In genomic region chr14:63770187-63770807, GRCh38 we compare ENCODE assay signal across 8 cellular contexts. TPM values are rescaled to one million over a fixed set of nuclear protein-coding genes. Genes with fewer than 3 reads are reported as not detected.
A peak's percentile ranks its signal among the peaks of the same experiment; 100 is the strongest.
DNase-seq lines count a peak whose midpoint lies in the region; ATAC-seq and TF ChIP-seq lines count a peak whose summit lies in the region.

No MANE protein-coding gene starts in this region.

- no peaks in the 10 kb centered on the region for H3K27me3 ChIP-seq in gastrocnemius medialis

- ATAC-seq in gastrocnemius medialis: no peak

- no peak overlapping the region for H3K27ac Mint-ChIP-seq in activated T-helper 2 cell treated with anti-CD3 and anti-CD28 coated beads, Interferon-gamma antibody, Interleukin-2, Interleukin-4, amounts not matched to agents 10 μg/mL and 5 μg/mL and 100 μg/mL, durations not matched to agents 14 hours and 24 hours and 36 hours

- no peak overlapping the region for H3K27ac ChIP-seq in OCI-LY7 (ENCODE audit: low read depth, low read length, poor library complexity, severe bottlenecking)
- no peak overlapping the region for H3K27ac ChIP-seq in gastrocnemius medialis

- H3K27me3 Mint-ChIP-seq in activated T-helper 2 cell treated with anti-CD3 and anti-CD28 coated beads, Interferon-gamma antibody, Interleukin-2, Interleukin-4, amounts not matched to agents 10 μg/mL and 5 μg/mL and 100 μg/mL, durations not matched to agents 14 hours and 24 hours and 36 hours (ENCODE audit: low read depth): no peaks in the 10 kb centered on the region

- H3K9me3 Mint-ChIP-seq in activated T-helper 2 cell treated with anti-CD3 and anti-CD28 coated beads, Interferon-gamma antibody, Interleukin-2, Interleukin-4, amounts not matched to agents 10 μg/mL and 5 μg/mL and 100 μg/mL, durations not matched to agents 14 hours and 24 hours and 36 hours: no peaks in the 10 kb centered on the region

- intact Hi-C loops in OCI-LY7 (cut with micrococcal nuclease; ENCODE audit: unreplicated experiment) (loop anchor here (1.0 to 2.0 kb wide), 3 partner anchors 42 to 381 kb away; partner anchors contain the start of gene SGPP1), gastrocnemius medialis (cut with DNase I; ENCODE audit: low total_unique reads) (no loop called here)
- intact Hi-C loops in activated T-helper 2 cell treated with anti-CD3 and anti-CD28 coated beads, Interferon-gamma antibody, Interleukin-2, Interleukin-4, amounts not matched to agents 10 μg/mL and 5 μg/mL and 100 μg/mL, durations not matched to agents 14 hours and 24 hours and 36 hours (cut with micrococcal nuclease): loop anchor here (1.0 kb wide), 2 partner anchors 137 to 381 kb away; no protein-coding TSS in a partner anchor

- BruUV-seq in OCI-LY7 (replicated peaks; lab: Mats Ljungman, UMichigan): no TSS peak

- peaks cover 11% of the 10 kb centered on the region for H3K4me1 Mint-ChIP-seq in activated T-helper 2 cell treated with anti-CD3 and anti-CD28 coated beads, Interferon-gamma antibody, Interleukin-2, Interleukin-4, amounts not matched to agents 10 μg/mL and 5 μg/mL and 100 μg/mL, durations not matched to agents 14 hours and 24 hours and 36 hours (ENCODE audit: low read depth)

- TF ChIP-seq POLR2A in gastrocnemius medialis (IDR thresholded peaks at IDR 0.05): no peak

- H4K20me1 ChIP-seq in OCI-LY7 (ENCODE audit: insufficient read depth, low read length): no peaks in the 10 kb centered on the region

- POLR2A ChIA-PET in OCI-LY7 (lab: Charles Lee): interaction anchor here (0.6 to 1.5 kb wide), 7 partner anchors 13 to 717 kb away, joined by 3 to 4 read pairs (median 4); partner anchors contain the start of gene WDR89

- no peaks in the 10 kb centered on the region for H3K36me3 Mint-ChIP-seq in activated T-helper 2 cell treated with anti-CD3 and anti-CD28 coated beads, Interferon-gamma antibody, Interleukin-2, Interleukin-4, amounts not matched to agents 10 μg/mL and 5 μg/mL and 100 μg/mL, durations not matched to agents 14 hours and 24 hours and 36 hours (ENCODE audit: low read depth)

- no peaks in the 10 kb centered on the region for H3K36me3 ChIP-seq in OCI-LY7 (ENCODE audit: insufficient read depth, low read length)
- no peaks in the 10 kb centered on the region for H3K36me3 ChIP-seq in gastrocnemius medialis

- no peak overlapping the region for H3K4me3 Mint-ChIP-seq in activated T-helper 2 cell treated with anti-CD3 and anti-CD28 coated beads, Interferon-gamma antibody, Interleukin-2, Interleukin-4, amounts not matched to agents 10 μg/mL and 5 μg/mL and 100 μg/mL, durations not matched to agents 14 hours and 24 hours and 36 hours (ENCODE audit: low read depth)

- no peak overlapping the region for H3K4me3 ChIP-seq in OCI-LY7 (ENCODE audit: low read depth, low read length, poor library complexity, severe bottlenecking)
- H3K4me3 ChIP-seq in gastrocnemius medialis: no peak overlapping the region

- no peaks in the 10 kb centered on the region for H3K79me2 ChIP-seq in OCI-LY7 (ENCODE audit: insufficient read depth, low read depth, low read length)

- H2AFZ ChIP-seq in OCI-LY7 (ENCODE audit: low read length): no peak overlapping the region

- H3K4me1 ChIP-seq in OCI-LY7 (ENCODE audit: insufficient read depth, low read length, poor library complexity, severe bottlenecking): no peaks in the 10 kb centered on the region
- H3K4me1 ChIP-seq in gastrocnemius medialis: no peaks in the 10 kb centered on the region

- H3K9me3 ChIP-seq in OCI-LY7 (ENCODE audit: low read length) (no peaks in the 10 kb centered on the region), gastrocnemius medialis (no peaks in the 10 kb centered on the region)

- CTCF ChIA-PET in OCI-LY7 (lab: Charles Lee; ENCODE audit: unreplicated experiment): interaction anchor here (1.0 to 1.2 kb wide), 2 partner anchors 45 to 380 kb away, joined by 3 read pairs; no protein-coding TSS in a partner anchor

- peak; percentile 73 for DNase-seq in ELR (ENCODE audit: low read depth)
- peak; percentile 47 for DNase-seq in HCEC 1CT
- DNase-seq in OCI-LY7 (ENCODE audit: low spot score): peak; percentile 77
- DNase-seq in activated T-helper 2 cell treated with anti-CD3 and anti-CD28 coated beads, Interferon-gamma antibody, Interleukin-2, Interleukin-4, amounts not matched to agents 10 μg/mL and 5 μg/mL and 100 μg/mL, durations not matched to agents 14 hours and 24 hours and 36 hours (ENCODE audit: low spot score): peak; percentile 31
- DNase-seq in glomerular endothelial cell (ENCODE audit: extremely low read depth, low read depth, low spot score): peak; percentile 29
- no peak for DNase-seq in gastrocnemius medialis
- DNase-seq in GM19240 (ENCODE audit: insufficient read length, low spot score): no peak
- no peak for DNase-seq in NCI-H2107 (lab: John Stamatoyannopoulos, UW)

- TF ChIP-seq CTCF in OCI-LY7 (conservative IDR thresholded peaks at IDR 0.05; ENCODE audit: low read length): peak; percentile 94
- TF ChIP-seq CTCF in gastrocnemius medialis (IDR thresholded peaks at IDR 0.05 in 4 of 5, conservative IDR thresholded peaks at IDR 0.05 in 1 of 5): peak; percentile 11 to 42 (median 24)

- no peaks in the 10 kb centered on the region for H3K9me2 ChIP-seq in OCI-LY7 (ENCODE audit: insufficient read depth, low read length)

- no peak overlapping the region for H3K4me2 ChIP-seq in OCI-LY7 (ENCODE audit: low read length)

- in situ Hi-C loops in gastrocnemius medialis (cut with MboI; ENCODE audit: low sequenced_read_pairs in 4 of 4): no loop called here

RNA-seq across cellular contexts. Expression of gene SGPP1, which starts 42.4 kb away (rescaled TPM):
- total RNA-seq in OCI-LY7 (2014; rRNA removed; shearing (Covaris generic)): 19.4 and 21.0 TPM in 2 replicates
- total RNA-seq in OCI-LY7 (2022) (35.4 and 45.4 TPM in 2 replicates), glomerular endothelial cell (10.3 and 13.2 TPM in 2 replicates), gastrocnemius medialis (10 to 100 TPM in 1 of 4 donors, 1 to 10 TPM in 3; 3.5 to 11.3 (median 8.1) TPM)
- total RNA-seq in activated T-helper 2 cell treated with anti-CD3 and anti-CD28 coated beads, Interferon-gamma antibody, Interleukin-2, Interleukin-4, amounts not matched to agents 10 μg/mL and 5 μg/mL and 100 μg/mL, durations not matched to agents 14 hours and 24 hours and 36 hours: 13.0 and 14.0 TPM in 2 replicates

Comparison
In these comparisons a context has a peak if more than half of its experiments do, and no peak if none do; other contexts are left out.
1. DNase-seq: peak in ELR (single experiment), HCEC 1CT (single experiment), OCI-LY7 (single experiment), activated T-helper 2 cell treated with anti-CD3 and anti-CD28 coated beads, Interferon-gamma antibody, Interleukin-2, Interleukin-4, amounts not matched to agents 10 μg/mL and 5 μg/mL and 100 μg/mL, durations not matched to agents 14 hours and 24 hours and 36 hours (single experiment) and glomerular endothelial cell (single experiment); none in gastrocnemius medialis (0 of 2), GM19240 (single experiment) and NCI-H2107 (single experiment).